Comparison of ENCODE assay signal across 1 cellular context in genomic region chr11:105673089-105673488, GRCh38.
TF ChIP-seq lines count a peak whose summit lies in the region.

No MANE protein-coding gene starts in this region.

TF ChIP-seq in GM23338, 12 proteins besides CTCF, POLR2A, EP300 and RAD21:
- TF ChIP-seq REST (IDR thresholded peaks at IDR 0.05; ENCODE audit: unreplicated experiment) (peak; percentile 95), EZH2phosphoT487 (IDR thresholded peaks at IDR 0.05; ENCODE audit: unreplicated experiment) (no peak)
